ENCODE assay signal across 1 cellular context in the genomic region with DNA sequence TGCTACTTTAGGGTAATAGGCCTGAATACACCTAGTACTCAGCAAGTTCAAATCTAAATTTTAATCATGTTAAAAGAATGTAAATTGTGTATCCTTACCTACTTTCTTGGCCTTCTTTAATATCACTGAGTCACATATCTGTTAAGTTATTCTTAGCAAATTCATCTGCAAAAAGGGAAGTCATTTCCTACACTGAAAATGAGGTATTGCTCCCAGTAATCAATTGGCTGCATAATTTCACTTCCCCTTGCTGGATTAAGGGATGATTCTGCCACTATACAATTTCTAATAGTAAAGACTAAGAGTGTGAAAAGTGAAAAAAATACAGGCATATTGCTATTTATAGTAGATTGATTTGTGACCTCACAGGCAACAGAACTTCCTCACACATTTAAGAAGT.
TF ChIP-seq lines count a peak whose summit lies in the region.

No MANE protein-coding gene starts in this region.

TF ChIP-seq in IMR-90, 13 proteins besides CTCF, POLR2A, EP300 and RAD21:
- no peak for TF ChIP-seq CEBPB (IDR thresholded peaks at IDR 0.05; ENCODE audit: low read depth, low read length)
- TF ChIP-seq RFX5 (IDR thresholded peaks at IDR 0.05; ENCODE audit: low read depth, low read length) = no peak
- no peak for TF ChIP-seq MAZ (IDR thresholded peaks at IDR 0.05; ENCODE audit: borderline replicate concordance, low read depth, low read length)
- no peak for TF ChIP-seq SMC3 (IDR thresholded peaks at IDR 0.05; ENCODE audit: low read depth, low read length)
- TF ChIP-seq, protein P1, sequence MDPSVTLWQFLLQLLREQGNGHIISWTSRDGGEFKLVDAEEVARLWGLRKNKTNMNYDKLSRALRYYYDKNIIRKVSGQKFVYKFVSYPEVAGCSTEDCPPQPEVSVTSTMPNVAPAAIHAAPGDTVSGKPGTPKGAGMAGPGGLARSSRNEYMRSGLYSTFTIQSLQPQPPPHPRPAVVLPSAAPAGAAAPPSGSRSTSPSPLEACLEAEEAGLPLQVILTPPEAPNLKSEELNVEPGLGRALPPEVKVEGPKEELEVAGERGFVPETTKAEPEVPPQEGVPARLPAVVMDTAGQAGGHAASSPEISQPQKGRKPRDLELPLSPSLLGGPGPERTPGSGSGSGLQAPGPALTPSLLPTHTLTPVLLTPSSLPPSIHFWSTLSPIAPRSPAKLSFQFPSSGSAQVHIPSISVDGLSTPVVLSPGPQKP (IDR thresholded peaks at IDR 0.05; ENCODE audit: borderline replicate concordance, low read depth, low read length) = no peak
- TF ChIP-seq FOS (IDR thresholded peaks at IDR 0.05; ENCODE audit: low read depth, low read length) = no peak
- TF ChIP-seq MAFK (IDR thresholded peaks at IDR 0.05; ENCODE audit: low read depth, low read length) = no peak
- TF ChIP-seq NFE2L2 (IDR thresholded peaks at IDR 0.05; ENCODE audit: low read depth, low read length) = no peak
- TF ChIP-seq MXI1 (IDR thresholded peaks at IDR 0.05; ENCODE audit: borderline replicate concordance, low read depth, low read length) = no peak
- TF ChIP-seq, protein P2, sequence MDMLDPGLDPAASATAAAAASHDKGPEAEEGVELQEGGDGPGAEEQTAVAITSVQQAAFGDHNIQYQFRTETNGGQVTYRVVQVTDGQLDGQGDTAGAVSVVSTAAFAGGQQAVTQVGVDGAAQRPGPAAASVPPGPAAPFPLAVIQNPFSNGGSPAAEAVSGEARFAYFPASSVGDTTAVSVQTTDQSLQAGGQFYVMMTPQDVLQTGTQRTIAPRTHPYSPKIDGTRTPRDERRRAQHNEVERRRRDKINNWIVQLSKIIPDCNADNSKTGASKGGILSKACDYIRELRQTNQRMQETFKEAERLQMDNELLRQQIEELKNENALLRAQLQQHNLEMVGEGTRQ (IDR thresholded peaks at IDR 0.05; ENCODE audit: low read depth, low read length) = no peak
- TF ChIP-seq CHD1 (IDR thresholded peaks at IDR 0.05; ENCODE audit: low read depth, low read length) = no peak
- TF ChIP-seq BHLHE40 (IDR thresholded peaks at IDR 0.05; ENCODE audit: low read depth, low read length) = no peak
- TF ChIP-seq RCOR1 (IDR thresholded peaks at IDR 0.05; ENCODE audit: insufficient replicate concordance, low read length) = no peak
